17 cellular contexts compared by ENCODE assay signal in genomic region chr2:235471186-235471747, GRCh38. TPM values are rescaled to one million over a fixed set of nuclear protein-coding genes. Genes with fewer than 3 reads are reported as not detected.
DNase-seq lines count a peak whose midpoint lies in the region; ATAC-seq and TF ChIP-seq lines count a peak whose summit lies in the region.
"Had no signal": no experiment of that assay in that cellular context is flagged by ENCODE, and none has a peak within 500 bp of the region (broad histone marks: within the 10 kb centered on the region; RNA-seq: fewer than 3 reads in every experiment).

No MANE protein-coding gene starts in this region.

- H3K36me3 Mint-ChIP-seq in endodermal cell (ENCODE audit: low read depth), result no peaks in the 10 kb centered on the region
- H3K36me3 Mint-ChIP-seq: CD4-positive, alpha-beta memory T cell had no signal

- H4K91ac ChIP-seq in IMR-90 (ENCODE audit: insufficient read depth, low read depth, low read length), result no peak overlapping the region

- POLR2A ChIA-PET in SK-N-SH (lab: Yijun Ruan, JAX), result no interaction called here
- POLR2A ChIA-PET in IMR-90 (lab: Charles Lee; ENCODE audit: unreplicated experiment), result no interaction called here

- no peak for TF ChIP-seq POLR2A in IMR-90 (IDR thresholded peaks at IDR 0.05; ENCODE audit: low read depth, low read length)

- intact Hi-C loops in IMR-90 (cut with micrococcal nuclease), result no loop called here

- H3K79me2 ChIP-seq in SK-N-SH (ENCODE audit: insufficient read depth), result no peaks in the 10 kb centered on the region

- H3K27ac Mint-ChIP-seq in endodermal cell, result no peak overlapping the region
- H3K27ac Mint-ChIP-seq: CD4-positive, alpha-beta memory T cell; H9; HFFc6 had no signal

- H4K20me1 ChIP-seq in SK-N-SH (ENCODE audit: insufficient read depth) (no peaks in the 10 kb centered on the region), IMR-90 (ENCODE audit: insufficient read depth, low read length) (no peaks in the 10 kb centered on the region)

- H3F3A ChIP-seq in SK-N-SH (replicated peaks; ENCODE audit: insufficient read depth), result peaks cover 4% of the 10 kb centered on the region

- TF ChIP-seq EP300 in SK-N-SH (IDR thresholded peaks at IDR 0.05; ENCODE audit: borderline replicate concordance in 1 of 2, low read depth in 1 of 2, low read length in 1 of 2), result no peak

- no TSS peak for BruUV-seq in IMR-90 (replicated peaks; lab: Mats Ljungman, UMichigan)

- no peak for TF ChIP-seq RAD21 in SK-N-SH (IDR thresholded peaks at IDR 0.05; ENCODE audit: low read length)
- no peak for TF ChIP-seq RAD21 in IMR-90 (IDR thresholded peaks at IDR 0.05; ENCODE audit: low read length)

- H3K27ac ChIP-seq in SK-N-SH (ENCODE audit: low read depth in 2 of 2, low read length in 1 of 2) (no peak overlapping the region), IMR-90 (ENCODE audit: insufficient read depth, low read length) (no peak overlapping the region), endodermal cell (ENCODE audit: low read depth, low read length) (no peak overlapping the region)
- H3K27ac ChIP-seq: C4-2B, HL-60, KMS-11 had no signal

- H3K4ac ChIP-seq in IMR-90 (ENCODE audit: low read depth, low read length), result no peak overlapping the region

- CTCF ChIA-PET in SK-N-SH (lab: Yijun Ruan, JAX), result interaction anchor here (0.7 kb wide), 1 partner anchor 336 kb away, joined by 3 read pairs; no protein-coding TSS in a partner anchor
- CTCF ChIA-PET in IMR-90 (lab: Yijun Ruan, JAX), result no interaction called here

- no peak overlapping the region for H3K14ac ChIP-seq in IMR-90 (replicated peaks; ENCODE audit: low read depth, low read length)

- in situ Hi-C loops in IMR-90 (cut with MboI; ENCODE audit: low sequenced_read_pairs), result no loop called here

- H2BK5ac ChIP-seq in IMR-90 (ENCODE audit: low read depth, low read length, poor library complexity, severe bottlenecking), result no peak overlapping the region

- H3K23ac ChIP-seq in IMR-90 (ENCODE audit: low read depth, low read length), result no peak overlapping the region

- no peaks in the 10 kb centered on the region for H3K4me1 Mint-ChIP-seq in endodermal cell
- H3K4me1 Mint-ChIP-seq: CD4-positive, alpha-beta memory T cell had no signal

- H3K4me1 ChIP-seq in SK-N-SH (ENCODE audit: control insufficient read depth in 1 of 2, insufficient read depth in 2 of 2, low read depth in 1 of 2, low read length in 1 of 2) (peaks cover 0 to 7% of the 10 kb centered on the region in 2 experiments; a peak in 2 of 4 replicates), IMR-90 (ENCODE audit: control insufficient read depth, insufficient read depth, low read length) (peaks cover 3% of the 10 kb centered on the region; the same call in 1 of the 2 replicates), endodermal cell (ENCODE audit: control insufficient read depth, insufficient read depth, low read length) (no peaks in the 10 kb centered on the region)
- H3K4me1 ChIP-seq: BE2C had no signal

- H2AK5ac ChIP-seq in IMR-90 (ENCODE audit: low read depth, low read length), result no peak overlapping the region

- H3K9ac ChIP-seq in SK-N-SH, result no peak overlapping the region
- no peak overlapping the region for H3K9ac ChIP-seq in IMR-90 (ENCODE audit: low read depth, low read length)
- no peak overlapping the region for H3K9ac ChIP-seq in endodermal cell (ENCODE audit: extremely low read depth, low read length, poor library complexity, severe bottlenecking)
- H3K9ac ChIP-seq: KMS-11 had no signal

- no peak overlapping the region for H2BK120ac ChIP-seq in IMR-90 (ENCODE audit: low read depth, low read length)

- H3K36me3 ChIP-seq in SK-N-SH (replicated peaks in 1 of 2; ENCODE audit: control insufficient read depth in 1 of 2, insufficient read depth in 2 of 2, low read length in 1 of 2) (no peaks in the 10 kb centered on the region), IMR-90 (ENCODE audit: control insufficient read depth, insufficient read depth, low read length) (no peaks in the 10 kb centered on the region), endodermal cell (ENCODE audit: control insufficient read depth, insufficient read depth, low read length) (no peaks in the 10 kb centered on the region)
- H3K36me3 ChIP-seq: BE2C had no signal

- no peak overlapping the region for H3K56ac ChIP-seq in IMR-90 (ENCODE audit: extremely low read depth, insufficient read depth, low read length)

- H3K9me3 Mint-ChIP-seq in endodermal cell, result peaks cover 12% of the 10 kb centered on the region

- H2AK9ac ChIP-seq in IMR-90 (replicated peaks; ENCODE audit: low read depth, low read length, poor library complexity), result no peak overlapping the region

- H3K4me3 ChIP-seq in SK-N-SH (ENCODE audit: low read depth in 2 of 2, low read length in 1 of 2) (no peak overlapping the region), IMR-90 (ENCODE audit: insufficient read depth, low read depth, low read length) (no peak overlapping the region), endodermal cell (ENCODE audit: low read length) (no peak overlapping the region)

- no peak overlapping the region for H3K4me2 ChIP-seq in SK-N-SH
- no peak overlapping the region for H3K4me2 ChIP-seq in IMR-90 (ENCODE audit: low read depth, low read length)
- H3K4me2 ChIP-seq: KMS-11 had no signal

- ATAC-seq in SK-N-SH treated with all-trans-retinoic acid at 6 μM for 48 hours, result no peak
- no peak for ATAC-seq in IMR-90 (ENCODE audit: low read depth)

- dilution Hi-C loops in IMR-90 (cut with HindIII; ENCODE audit: low sequenced_read_pairs, unreplicated experiment), result no loop called here

- 65% methylated on average over 4 of the region's 5 CpGs for WGBS in SK-N-SH (ENCODE audit: low lambda C conversion rate)
- 43% methylated on average over 3 of the region's 5 CpGs; no CpG with 5 or more reads in 1 of the 2 experiments for WGBS in IMR-90 (ENCODE audit: extremely low coverage in 2 of 2, insufficient read length in 1 of 2), 2 experiments
- 84 to 86% methylated on average over 4 to 5 of the region's 5 CpGs for WGBS in endodermal cell (ENCODE audit: insufficient coverage in 1 of 2, insufficient read length in 1 of 2), 2 experiments

- DNase-seq in SK-N-SH, result no peak
- no peak for DNase-seq in IMR-90
- DNase-seq in endodermal cell, result peak; percentile 27
- no peak for DNase-seq in SHP77 treated with DMSO at 0.1 percent for 48 hours (lab: John Stamatoyannopoulos, UW)
- DNase-seq in AG20443 (ENCODE audit: low spot score), result no peak
- no peak for DNase-seq in Kasumi-1 (lab: John Stamatoyannopoulos, UW)
- DNase-seq: BE2C; CD4-positive, alpha-beta memory T cell; DMS79; EL; GOT3; H9; HFFc6 had no signal

- TF ChIP-seq CTCF in SK-N-SH (IDR thresholded peaks at IDR 0.05), result no peak
- no peak for TF ChIP-seq CTCF in IMR-90 (conservative IDR thresholded peaks at IDR 0.05; ENCODE audit: low read depth, low read length)
- no peak for TF ChIP-seq CTCF in endodermal cell (conservative IDR thresholded peaks at IDR 0.05)

- no peak overlapping the region for H3K18ac ChIP-seq in IMR-90 (ENCODE audit: low read depth, low read length)

- H2AFZ ChIP-seq in SK-N-SH (ENCODE audit: low read depth) (no peak overlapping the region), IMR-90 (replicated peaks; ENCODE audit: low read length, poor library complexity) (no peak overlapping the region)

- H3K9me3 ChIP-seq in SK-N-SH (no peaks in the 10 kb centered on the region), IMR-90 (ENCODE audit: control insufficient read depth, insufficient read depth, low read length) (no peaks in the 10 kb centered on the region), endodermal cell (ENCODE audit: control insufficient read depth, low read length) (no peaks in the 10 kb centered on the region)
- H3K9me3 ChIP-seq: BE2C had no signal

- no peak overlapping the region for H2BK15ac ChIP-seq in IMR-90 (ENCODE audit: low read depth, low read length)

- no peaks in the 10 kb centered on the region for H3K9me1 ChIP-seq in IMR-90 (ENCODE audit: insufficient read depth, low read length)

- no peaks in the 10 kb centered on the region for H3K9me2 ChIP-seq in SK-N-SH

- no peak overlapping the region for H4K5ac ChIP-seq in IMR-90 (ENCODE audit: low read depth, low read length)

- H4K8ac ChIP-seq in IMR-90 (ENCODE audit: low read depth in 2 of 2, low read length in 2 of 2), result no peak overlapping the region

- H3K27me3 ChIP-seq in SK-N-SH (ENCODE audit: insufficient read depth), result no peaks in the 10 kb centered on the region; the same call in 1 of the 2 replicates
- peaks cover 5% of the 10 kb centered on the region; the same call in 1 of the 2 replicates for H3K27me3 ChIP-seq in IMR-90 (ENCODE audit: control insufficient read depth, insufficient read depth, low read length)
- no peaks in the 10 kb centered on the region for H3K27me3 ChIP-seq in endodermal cell (ENCODE audit: control insufficient read depth, insufficient read depth, low read length, poor library complexity, severe bottlenecking)

- no peaks in the 10 kb centered on the region for H3K79me1 ChIP-seq in IMR-90 (ENCODE audit: low read depth in 1 of 2, low read length in 2 of 2)

- no peak overlapping the region for H2BK20ac ChIP-seq in IMR-90 (ENCODE audit: low read depth, low read length)

- H3K27me3 Mint-ChIP-seq in endodermal cell (ENCODE audit: insufficient read depth), result no peaks in the 10 kb centered on the region

- H3K4me3 Mint-ChIP-seq in endodermal cell, result no peak overlapping the region
- H3K4me3 Mint-ChIP-seq: CD4-positive, alpha-beta memory T cell; H9; HFFc6 had no signal

TF ChIP-seq in IMR-90, 13 proteins besides CTCF, POLR2A, EP300 and RAD21:
- peak; percentile 57 for TF ChIP-seq CEBPB (IDR thresholded peaks at IDR 0.05; ENCODE audit: low read depth, low read length)
- TF ChIP-seq RFX5 (IDR thresholded peaks at IDR 0.05; ENCODE audit: low read depth, low read length), result no peak
- TF ChIP-seq NFE2L2 (IDR thresholded peaks at IDR 0.05; ENCODE audit: low read depth, low read length), result no peak
- TF ChIP-seq USF2 (IDR thresholded peaks at IDR 0.05; ENCODE audit: low read depth, low read length), result no peak
- no peak for TF ChIP-seq SMC3 (IDR thresholded peaks at IDR 0.05; ENCODE audit: low read depth, low read length)

RNA-seq across cellular contexts. Expression of gene AGAP1, which starts 22.6 kb away (rescaled TPM):
- polyA plus RNA-seq in SK-N-SH (2012; rRNA removed), result 8.8 and 9.4 TPM in 2 replicates
- polyA plus RNA-seq in SK-N-SH (2012; cell fraction: cytosol; rRNA removed), result 4.9 and 7.6 TPM in 2 replicates
- polyA plus RNA-seq in SK-N-SH (2012; cell fraction: nucleus; rRNA removed), result 9.4 and 9.9 TPM in 2 replicates
- 11.7 and 15.1 TPM in 2 replicates for total RNA-seq in IMR-90 (2012; rRNA removed)
- polyA plus RNA-seq in IMR-90 (2012; rRNA removed), result 16.4 and 17.7 TPM in 2 replicates
- polyA plus RNA-seq in IMR-90 (2012; cell fraction: cytosol; rRNA removed), result 11.8 and 14.4 TPM in 2 replicates
- polyA plus RNA-seq in IMR-90 (2012; cell fraction: nucleus; rRNA removed; ENCODE audit: low replicate concordance), result 12.4 and 13.4 TPM in 2 replicates
- total RNA-seq in endodermal cell, result 10 to 100 TPM; 32.8 to 34.7 TPM
- polyA plus RNA-seq in endodermal cell (2013, experiment 1 of 2), result 25.9 TPM
- polyA plus RNA-seq in endodermal cell (2013, experiment 2 of 2), result 25.0 TPM
